1 cellular context compared by ENCODE assay signal in genomic region chr11:66309475-66309874, GRCh38.
TF ChIP-seq lines count a peak whose summit lies in the region.

No MANE protein-coding gene starts in this region.

TF ChIP-seq in H1, 55 proteins besides CTCF, POLR2A, EP300 and RAD21:
- no peak for TF ChIP-seq TAF1 (IDR thresholded peaks at IDR 0.05; ENCODE audit: low read depth, low read length)
- TF ChIP-seq SAP30 (IDR thresholded peaks at IDR 0.05; ENCODE audit: insufficient read depth, insufficient replicate concordance, low read length): no peak
- TF ChIP-seq SRF (IDR thresholded peaks at IDR 0.05; ENCODE audit: low read depth, low read length): no peak
- TF ChIP-seq GTF2F1 (IDR thresholded peaks at IDR 0.05; ENCODE audit: borderline replicate concordance, low read depth, low read length): no peak
- TF ChIP-seq CBX5 (IDR thresholded peaks at IDR 0.05; ENCODE audit: low read depth, low read length): no peak
- TF ChIP-seq MAX (IDR thresholded peaks at IDR 0.05): no peak
- TF ChIP-seq NANOG (IDR thresholded peaks at IDR 0.05; ENCODE audit: insufficient read depth, low read depth, low read length, poor library complexity, severe bottlenecking): no peak
- TF ChIP-seq CREB1 (IDR thresholded peaks at IDR 0.05): no peak
